Comparison of ENCODE assay signal across 14 cellular contexts in the genomic region with DNA sequence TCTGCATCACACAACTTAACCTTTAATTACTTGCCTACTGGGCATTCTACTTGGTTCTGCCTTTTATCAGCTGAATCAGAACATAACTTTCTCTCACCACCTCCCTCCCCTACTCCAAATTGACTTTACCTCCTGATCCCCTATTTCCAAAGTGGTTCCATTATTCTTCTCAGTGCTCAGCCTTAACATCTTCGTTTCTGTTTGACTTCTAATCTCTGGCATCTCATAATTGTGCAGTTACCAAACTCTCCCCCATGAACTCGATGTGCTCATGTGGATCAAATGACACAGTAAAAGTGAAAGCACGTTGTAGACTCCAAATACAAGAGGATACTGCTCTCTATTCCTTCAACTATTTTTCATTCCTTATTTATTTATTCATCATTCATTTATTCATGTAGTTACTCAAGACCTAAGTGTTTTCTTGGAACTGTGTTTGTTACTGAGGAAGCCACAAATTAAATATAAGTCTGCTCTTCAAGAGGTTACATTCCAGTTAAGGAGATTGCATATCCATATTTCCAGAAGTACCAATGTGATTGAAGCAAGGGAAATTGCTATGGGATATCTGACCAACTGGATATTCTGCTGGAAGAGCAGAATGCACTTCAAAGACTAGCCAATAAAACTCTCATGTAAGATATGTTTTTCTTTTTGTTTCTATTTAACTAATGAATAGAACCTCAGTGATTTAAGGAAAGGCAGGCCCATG.
DNase-seq lines count a peak whose midpoint lies in the region; TF ChIP-seq lines count a peak whose summit lies in the region.
"Had no signal": no experiment of that assay in that cellular context is flagged by ENCODE, and none has a peak within 500 bp of the region (broad histone marks: within the 10 kb centered on the region; RNA-seq: fewer than 3 reads in every experiment).

No MANE protein-coding gene starts in this region.

- H3K36me3 ChIP-seq in adipocyte (ENCODE audit: control insufficient read depth, insufficient read depth, low read length, severe bottlenecking) (no peaks in the 10 kb centered on the region), left ventricle myocardium inferior (no peaks in the 10 kb centered on the region)
- H3K36me3 ChIP-seq: neutrophil had no signal

- no peak overlapping the region for H3K4me3 ChIP-seq in AG04449 (ENCODE audit: low read depth, low read length)
- peak overlapping the region; percentile 69 for H3K4me3 ChIP-seq in adipocyte (ENCODE audit: low read length)
- H3K4me3 ChIP-seq in left ventricle myocardium inferior, result no peak overlapping the region

- H3K9ac ChIP-seq in adipocyte (ENCODE audit: low read length), result peak overlapping the region; percentile 30

- H3K27ac ChIP-seq in left ventricle myocardium inferior (replicated peaks), result no peak overlapping the region
- H3K27ac ChIP-seq: neutrophil had no signal

- DNase-seq in AG04449 (ENCODE audit: low read depth, low spot score) (peak; percentile 14), HCEC 1CT (peak; percentile 68), adipocyte (ENCODE audit: low read depth) (peak; percentile 86), left kidney (ENCODE audit: low read depth, low spot score) (peak; percentile 32), left ventricle myocardium inferior (no peak), hippocampal formation (lab: John Stamatoyannopoulos, UW) (no peak), SKM-1 (lab: John Stamatoyannopoulos, UW; ENCODE audit: unreplicated experiment) (no peak)
- no peak for DNase-seq in activated CD8-positive, alpha-beta memory T cell treated with anti-CD3 and anti-CD28 coated beads for 24 hours
- DNase-seq: activated CD8-positive, alpha-beta T cell treated with anti-CD3 and anti-CD28 coated beads for 36 hours; activated naive CD4-positive, alpha-beta T cell treated with anti-CD3 and anti-CD28 coated beads for 36 hours; CD4-positive, alpha-beta T cell; left colon; NCI-H187 had no signal

- TF ChIP-seq CTCF in AG04449 (IDR thresholded peaks at IDR 0.05; ENCODE audit: insufficient read depth, low read length, missing control alignments) (no peak), left ventricle myocardium inferior (IDR thresholded peaks at IDR 0.05; ENCODE audit: borderline replicate concordance) (no peak)

- H3K4me1 ChIP-seq in adipocyte (ENCODE audit: control insufficient read depth, insufficient read depth, low read length) (peaks cover 17% of the 10 kb centered on the region), left ventricle myocardium inferior (no peaks in the 10 kb centered on the region)

- H3K9me3 ChIP-seq in adipocyte (ENCODE audit: control insufficient read depth, low read length), result no peaks in the 10 kb centered on the region
- H3K9me3 ChIP-seq in left ventricle myocardium inferior (replicated peaks), result no peaks in the 10 kb centered on the region
- H3K9me3 ChIP-seq: neutrophil had no signal

- POLR2A ChIA-PET in AG04449 (lab: Yijun Ruan, JAX), result no interaction called here

- CTCF ChIA-PET in AG04449 (lab: Yijun Ruan, JAX), result no interaction called here

- intact Hi-C loops in left ventricle myocardium inferior (cut with micrococcal nuclease), result no loop called here

- H3K27me3 ChIP-seq in adipocyte (replicated peaks; ENCODE audit: control insufficient read depth, insufficient read depth, low read length), result no peaks in the 10 kb centered on the region
- no peaks in the 10 kb centered on the region for H3K27me3 ChIP-seq in left ventricle myocardium inferior (ENCODE audit: low read depth)
- H3K27me3 ChIP-seq: neutrophil had no signal

Comparison
In these comparisons a context has a peak if more than half of its experiments do, and no peak if none do; other contexts are left out.
1. DNase-seq: peak in AG04449 (single experiment), HCEC 1CT (single experiment), adipocyte (single experiment) and left kidney (single experiment); none in left ventricle myocardium inferior (single experiment), hippocampal formation (0 of 2), activated CD8-positive, alpha-beta memory T cell treated with anti-CD3 and anti-CD28 coated beads for 24 hours (single experiment) and SKM-1 (single experiment).